In genomic region chr5:81819556-81820314, GRCh38 we compare ENCODE assay signal across 11 cellular contexts.
DNase-seq lines count a peak whose midpoint lies in the region; ATAC-seq and TF ChIP-seq lines count a peak whose summit lies in the region.
"Had no signal": no experiment of that assay in that cellular context is flagged by ENCODE, and none has a peak within 500 bp of the region (broad histone marks: within the 10 kb centered on the region; RNA-seq: fewer than 3 reads in every experiment).

No MANE protein-coding gene starts in this region.

- DNase-seq in NCI-H510A treated with DMSO at 0.1 percent for 48 hours (lab: John Stamatoyannopoulos, UW): peak; percentile 28
- DNase-seq in NCI-H510A (lab: John Stamatoyannopoulos, UW): no peak
- DNase-seq in M059J (ENCODE audit: low read depth): peak; percentile 77
- peak; percentile 26 for DNase-seq in mammary epithelial cell
- no peak for DNase-seq in nephron progenitor cell
- no peak for DNase-seq in foreskin melanocyte
- no peak for DNase-seq in SKM-1 treated with dmso at 0.1 percent for 144 hours (lab: John Stamatoyannopoulos, UW; ENCODE audit: unreplicated experiment)
- DNase-seq: activated CD4-positive, alpha-beta T cell treated with anti-CD3 and anti-CD28 coated beads, Interleukin-2, amount 50 U/mL, for 48 hours had no signal

- in situ Hi-C loops in mammary epithelial cell (cut with MboI; ENCODE audit: low sequenced_read_pairs in 2 of 2): no loop called here

- intact Hi-C loops in mammary epithelial cell (cut with micrococcal nuclease): no loop called here

- no peak for ATAC-seq in GM19328 (IDR thresholded peaks at IDR 0.05; ENCODE audit: unreplicated experiment)

- no peaks in the 10 kb centered on the region for H3K4me1 ChIP-seq in mammary epithelial cell (ENCODE audit: insufficient read depth, low read length)

- CTCF ChIA-PET in mammary epithelial cell (lab: Charles Lee; ENCODE audit: low non-redundant PET): interaction anchor here (0.5 kb wide), 1 partner anchor 424 kb away, joined by 6 read pairs; no protein-coding TSS in a partner anchor

- BruUV-seq in mammary epithelial cell (replicated peaks; lab: Mats Ljungman, UMichigan): no TSS peak

- no peaks in the 10 kb centered on the region for H3K36me3 ChIP-seq in mammary epithelial cell (ENCODE audit: insufficient read depth, low read length)
- H3K36me3 ChIP-seq: ascending aorta had no signal

- H3K4me3 ChIP-seq in mammary epithelial cell (replicated peaks in 1 of 3; ENCODE audit: insufficient read depth in 1 of 3, low read depth in 2 of 3, low read length in 3 of 3): no peak overlapping the region
- H3K4me3 ChIP-seq: ascending aorta had no signal

- no peaks in the 10 kb centered on the region for H4K20me1 ChIP-seq in mammary epithelial cell (ENCODE audit: insufficient read depth, low read length)

- H3K9ac ChIP-seq in mammary epithelial cell (ENCODE audit: insufficient read depth, low read length): no peak overlapping the region

- peak overlapping the region; percentile 11 for H3K27ac Mint-ChIP-seq in nephron progenitor cell
- H3K27ac Mint-ChIP-seq: progenitor cell of endocrine pancreas had no signal

- no peak overlapping the region for H3K4me2 ChIP-seq in mammary epithelial cell (ENCODE audit: insufficient read depth, low read depth, low read length)

- H3K9me3 Mint-ChIP-seq in nephron progenitor cell: peaks cover 13% of the 10 kb centered on the region

- dilution Hi-C loops in mammary epithelial cell (cut with HindIII; ENCODE audit: low sequenced_read_pairs): no loop called here

- H3K9me3 ChIP-seq in mammary epithelial cell (replicated peaks; ENCODE audit: insufficient read depth, low read length): no peaks in the 10 kb centered on the region
- H3K9me3 ChIP-seq: ascending aorta had no signal

- H3K4me1 Mint-ChIP-seq in nephron progenitor cell: peaks cover 16% of the 10 kb centered on the region

- H3K27ac ChIP-seq in mammary epithelial cell (ENCODE audit: insufficient read depth, low read depth, low read length): no peak overlapping the region
- H3K27ac ChIP-seq: ascending aorta had no signal

- no peaks in the 10 kb centered on the region for H3K27me3 ChIP-seq in mammary epithelial cell (ENCODE audit: insufficient read depth, low read length)
- H3K27me3 ChIP-seq: ascending aorta had no signal

- TF ChIP-seq CTCF in mammary epithelial cell (conservative IDR thresholded peaks at IDR 0.05 in 1 of 2, IDR thresholded peaks at IDR 0.05 in 1 of 2; ENCODE audit: extremely low read depth in 1 of 2, insufficient read depth in 1 of 2, low read depth in 1 of 2, low read length in 2 of 2): no peak
- TF ChIP-seq CTCF in nephron progenitor cell (IDR thresholded peaks at IDR 0.05): no peak

- 100% methylated on average over 6 of the region's 6 CpGs for WGBS in mammary epithelial cell (ENCODE audit: low coverage, missing lambda C conversion rate)

- peaks cover 6% of the 10 kb centered on the region for H3K27me3 Mint-ChIP-seq in nephron progenitor cell (ENCODE audit: low read depth, poor library complexity)
- H3K27me3 Mint-ChIP-seq: progenitor cell of endocrine pancreas had no signal

- H2AFZ ChIP-seq in mammary epithelial cell (ENCODE audit: low read depth, low read length): no peak overlapping the region

- H3K4me3 Mint-ChIP-seq in nephron progenitor cell: no peak overlapping the region

- no peaks in the 10 kb centered on the region for H3K79me2 ChIP-seq in mammary epithelial cell (ENCODE audit: insufficient read depth, low read length)

- H3K36me3 Mint-ChIP-seq in nephron progenitor cell (ENCODE audit: low read depth): no peaks in the 10 kb centered on the region

Comparison
In these comparisons a context has a peak if more than half of its experiments do, and no peak if none do; other contexts are left out.
1. DNase-seq: peak in NCI-H510A treated with DMSO at 0.1 percent for 48 hours (single experiment), M059J (single experiment) and mammary epithelial cell (single experiment); none in NCI-H510A (single experiment), nephron progenitor cell (single experiment), foreskin melanocyte (single experiment) and SKM-1 treated with dmso at 0.1 percent for 144 hours (single experiment).